Comparison of ENCODE assay signal across 1 cellular context in the genomic region with DNA sequence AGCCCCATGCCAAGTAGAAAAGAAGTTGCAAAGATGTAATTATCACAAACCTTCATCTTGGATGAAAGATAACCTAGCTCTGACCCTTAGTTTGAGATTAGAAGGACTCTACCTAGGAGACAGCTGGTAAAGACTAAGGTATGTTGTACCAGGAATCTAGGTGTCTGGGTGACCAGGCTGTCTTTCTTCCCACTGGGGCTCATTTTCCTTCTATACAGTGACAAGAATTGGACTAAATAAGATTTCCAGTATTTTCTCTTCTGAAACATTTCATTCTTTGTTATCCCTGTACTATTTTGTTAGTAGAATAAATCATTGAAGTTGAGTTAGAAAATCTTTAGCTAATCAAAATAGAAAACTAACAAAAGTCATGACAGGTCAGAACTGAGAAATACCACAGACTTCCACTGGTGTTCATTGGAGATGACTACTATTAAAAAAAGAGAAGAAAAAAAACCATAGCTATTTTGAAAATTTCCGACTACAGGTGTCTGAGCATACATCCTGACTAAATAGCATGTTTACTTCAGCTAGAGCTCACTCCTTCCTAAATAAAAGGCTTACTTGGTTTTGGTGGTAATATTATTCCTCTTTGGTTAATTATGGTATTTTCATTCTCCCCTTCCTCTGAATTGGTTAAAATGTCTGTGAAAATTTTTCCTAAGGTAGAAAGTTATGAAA.
TF ChIP-seq lines count a peak whose summit lies in the region.

No MANE protein-coding gene starts in this region.

TF ChIP-seq in endothelial cell of umbilical vein, 7 proteins besides CTCF, POLR2A, EP300 and RAD21:
- no peak for TF ChIP-seq EZH2 (IDR thresholded peaks at IDR 0.05; ENCODE audit: borderline replicate concordance, low read depth, low read length, severe bottlenecking)
- no peak for TF ChIP-seq FOS (IDR thresholded peaks at IDR 0.05; ENCODE audit: borderline replicate concordance, insufficient read depth, low read length)
- TF ChIP-seq JUN (IDR thresholded peaks at IDR 0.05; ENCODE audit: borderline replicate concordance, insufficient read depth, insufficient read length, low read depth) = no peak
- TF ChIP-seq, protein P1, sequence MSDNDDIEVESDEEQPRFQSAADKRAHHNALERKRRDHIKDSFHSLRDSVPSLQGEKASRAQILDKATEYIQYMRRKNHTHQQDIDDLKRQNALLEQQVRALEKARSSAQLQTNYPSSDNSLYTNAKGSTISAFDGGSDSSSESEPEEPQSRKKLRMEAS (IDR thresholded peaks at IDR 0.05; ENCODE audit: insufficient read depth, insufficient read length) = no peak
- no peak for TF ChIP-seq GATA2 (IDR thresholded peaks at IDR 0.05; ENCODE audit: insufficient read depth, insufficient read length, low read depth, low read length)
- TF ChIP-seq POLR2AphosphoS5 (IDR thresholded peaks at IDR 0.05; ENCODE audit: insufficient read depth, low read depth, low read length) = no peak
- no peak for TF ChIP-seq MYC (IDR thresholded peaks at IDR 0.05; ENCODE audit: low read depth, low read length)
